In genomic region chr9:85431396-85432102, GRCh38 we compare ENCODE assay signal across 13 cellular contexts.
DNase-seq lines count a peak whose midpoint lies in the region; ATAC-seq and TF ChIP-seq lines count a peak whose summit lies in the region.
"Had no signal": no experiment of that assay in that cellular context is flagged by ENCODE, and none has a peak within 500 bp of the region (broad histone marks: within the 10 kb centered on the region; RNA-seq: fewer than 3 reads in every experiment).

No MANE protein-coding gene starts in this region.

- H3K4me1 Mint-ChIP-seq in brain (peaks cover 57% of the 10 kb centered on the region), endodermal cell (peaks cover 11% of the 10 kb centered on the region)
- H3K4me1 Mint-ChIP-seq: CD4-positive, CD25-positive, alpha-beta regulatory T cell; T-helper 17 cell had no signal

- H3K9me3 Mint-ChIP-seq in brain = peaks cover 12 to 26% (median 18%) of the 10 kb centered on the region in 5 experiments
- H3K9me3 Mint-ChIP-seq in endodermal cell = no peaks in the 10 kb centered on the region
- H3K9me3 Mint-ChIP-seq: stimulated activated naive CD8-positive, alpha-beta T cell treated with anti-CD3 and anti-CD28 coated beads, Interleukin-15, Interleukin-2, amounts not matched to agents 100 ng/mL and 50 ng/mL, for 24 hours had no signal

- TF ChIP-seq POLR2A in esophagus squamous epithelium (IDR thresholded peaks at IDR 0.05) = no peak

- intact Hi-C loops in esophagus squamous epithelium (cut with DNase I) (no loop called here), sciatic nerve (cut with DNase I) (no loop called here)

- H3K9ac ChIP-seq in endodermal cell (ENCODE audit: extremely low read depth, low read length, poor library complexity, severe bottlenecking) = no peak overlapping the region
- H3K9ac ChIP-seq: KMS-11 had no signal

- peaks cover 0 to 2% of the 10 kb centered on the region in 2 donors for H3K4me1 ChIP-seq in lung (ENCODE audit: control insufficient read depth in 2 of 2, insufficient read depth in 2 of 2, low read length in 2 of 2)
- H3K4me1 ChIP-seq in endodermal cell (ENCODE audit: control insufficient read depth, insufficient read depth, low read length) = no peaks in the 10 kb centered on the region
- H3K4me1 ChIP-seq in esophagus squamous epithelium = peaks cover 2 to 35% (median 7%) of the 10 kb centered on the region in 3 donors

- DNase-seq in Caki2 (ENCODE audit: low read depth) (peak; percentile 59), M059J (ENCODE audit: low read depth) (peak; percentile 61), lung (ENCODE audit: low spot score) (no peak), COLO668 (lab: John Stamatoyannopoulos, UW; ENCODE audit: unreplicated experiment) (no peak), endodermal cell (no peak), esophagus squamous epithelium (lab: John Stamatoyannopoulos, UW) (no peak), sciatic nerve (ENCODE audit: low spot score) (no peak)
- DNase-seq: CD4-positive, CD25-positive, alpha-beta regulatory T cell; right cardiac atrium; T-helper 17 cell had no signal

- no peaks in the 10 kb centered on the region for H3K36me3 Mint-ChIP-seq in brain
- no peaks in the 10 kb centered on the region for H3K36me3 Mint-ChIP-seq in endodermal cell (ENCODE audit: low read depth)
- H3K36me3 Mint-ChIP-seq: CD4-positive, CD25-positive, alpha-beta regulatory T cell had no signal

- H3K4me3 Mint-ChIP-seq in brain (peak overlapping the region in 1 of 5 experiments; percentile 36), endodermal cell (no peak overlapping the region)
- H3K4me3 Mint-ChIP-seq: CD4-positive, CD25-positive, alpha-beta regulatory T cell; stimulated activated naive CD8-positive, alpha-beta T cell treated with anti-CD3 and anti-CD28 coated beads, Interleukin-15, Interleukin-2, amounts not matched to agents 100 ng/mL and 50 ng/mL, for 24 hours; T-helper 17 cell had no signal

- no peak for TF ChIP-seq CTCF in brain (conservative IDR thresholded peaks at IDR 0.05)
- no peak for TF ChIP-seq CTCF in lung (IDR thresholded peaks at IDR 0.05; ENCODE audit: control extremely low read depth, extremely low read depth)
- no peak for TF ChIP-seq CTCF in endodermal cell (conservative IDR thresholded peaks at IDR 0.05)
- TF ChIP-seq CTCF in esophagus squamous epithelium (IDR thresholded peaks at IDR 0.05) = no peak

- H3K27ac Mint-ChIP-seq in brain (peak overlapping the region in 3 of 5 experiments; percentile 70 to 97 (median 91)), endodermal cell (no peak overlapping the region)
- H3K27ac Mint-ChIP-seq: CD4-positive, CD25-positive, alpha-beta regulatory T cell; stimulated activated naive CD8-positive, alpha-beta T cell treated with anti-CD3 and anti-CD28 coated beads, Interleukin-15, Interleukin-2, amounts not matched to agents 100 ng/mL and 50 ng/mL, for 24 hours; T-helper 17 cell had no signal

- peaks cover 10% of the 10 kb centered on the region for H3K27me3 Mint-ChIP-seq in brain
- H3K27me3 Mint-ChIP-seq in endodermal cell (ENCODE audit: insufficient read depth) = peaks cover 6% of the 10 kb centered on the region
- H3K27me3 Mint-ChIP-seq: CD4-positive, CD25-positive, alpha-beta regulatory T cell had no signal

- H3K36me3 ChIP-seq in lung (ENCODE audit: control insufficient read depth in 2 of 2, insufficient read depth in 2 of 2, low read length in 2 of 2) (no peaks in the 10 kb centered on the region), endodermal cell (ENCODE audit: control insufficient read depth, insufficient read depth, low read length) (no peaks in the 10 kb centered on the region), esophagus squamous epithelium (no peaks in the 10 kb centered on the region)

- in situ Hi-C loops in Caki2 (cut with HindIII; ENCODE audit: low pct_unique_long_range_greater_than_20kb, low sequenced_read_pairs) = no loop called here

- peak; percentile 62 for ATAC-seq in lung (ENCODE audit: insufficient read depth, low FRiP score)
- ATAC-seq in sciatic nerve = no peak
- ATAC-seq: right cardiac atrium, T-helper 17 cell had no signal

- no peaks in the 10 kb centered on the region for H3K27me3 ChIP-seq in lung (ENCODE audit: control insufficient read depth, insufficient read depth)
- H3K27me3 ChIP-seq in endodermal cell (ENCODE audit: control insufficient read depth, insufficient read depth, low read length, poor library complexity, severe bottlenecking) = no peaks in the 10 kb centered on the region
- peaks cover 0 to 91% (median 0%) of the 10 kb centered on the region in 4 donors for H3K27me3 ChIP-seq in esophagus squamous epithelium

- H3K4me3 ChIP-seq in lung (no peak overlapping the region), endodermal cell (ENCODE audit: low read length) (no peak overlapping the region), esophagus squamous epithelium (no peak overlapping the region)

- H3K27ac ChIP-seq in lung (ENCODE audit: low read depth in 1 of 2, low read length in 1 of 2) (no peak overlapping the region), endodermal cell (ENCODE audit: low read depth, low read length) (no peak overlapping the region), esophagus squamous epithelium (no peak overlapping the region)
- H3K27ac ChIP-seq: KMS-11 had no signal

- 30 to 66% methylated on average over 2 of the region's 2 CpGs for WGBS in lung, 2 donors
- 90% methylated on average over 2 of the region's 2 CpGs; no CpG with 5 or more reads in 1 of the 2 experiments for WGBS in endodermal cell (ENCODE audit: insufficient coverage in 1 of 2, insufficient read length in 1 of 2), 2 experiments
- WGBS in esophagus squamous epithelium, 2 donors = 7 to 12% methylated on average over 2 of the region's 2 CpGs

- no peaks in the 10 kb centered on the region for H3K9me3 ChIP-seq in lung (ENCODE audit: control insufficient read depth in 2 of 2, insufficient read depth in 1 of 2, low read length in 1 of 2)
- H3K9me3 ChIP-seq in endodermal cell (ENCODE audit: control insufficient read depth, low read length) = no peaks in the 10 kb centered on the region
- H3K9me3 ChIP-seq in esophagus squamous epithelium = no peaks in the 10 kb centered on the region

Comparison
In these comparisons a context has a peak if more than half of its experiments do, and no peak if none do; other contexts are left out.
1. DNase-seq: peak in Caki2 (single experiment) and M059J (single experiment); none in lung (single experiment), COLO668 (single experiment), endodermal cell (single experiment), esophagus squamous epithelium (single experiment) and sciatic nerve (single experiment).